ENCODE assay signal across 27 cellular contexts in the genomic region with DNA sequence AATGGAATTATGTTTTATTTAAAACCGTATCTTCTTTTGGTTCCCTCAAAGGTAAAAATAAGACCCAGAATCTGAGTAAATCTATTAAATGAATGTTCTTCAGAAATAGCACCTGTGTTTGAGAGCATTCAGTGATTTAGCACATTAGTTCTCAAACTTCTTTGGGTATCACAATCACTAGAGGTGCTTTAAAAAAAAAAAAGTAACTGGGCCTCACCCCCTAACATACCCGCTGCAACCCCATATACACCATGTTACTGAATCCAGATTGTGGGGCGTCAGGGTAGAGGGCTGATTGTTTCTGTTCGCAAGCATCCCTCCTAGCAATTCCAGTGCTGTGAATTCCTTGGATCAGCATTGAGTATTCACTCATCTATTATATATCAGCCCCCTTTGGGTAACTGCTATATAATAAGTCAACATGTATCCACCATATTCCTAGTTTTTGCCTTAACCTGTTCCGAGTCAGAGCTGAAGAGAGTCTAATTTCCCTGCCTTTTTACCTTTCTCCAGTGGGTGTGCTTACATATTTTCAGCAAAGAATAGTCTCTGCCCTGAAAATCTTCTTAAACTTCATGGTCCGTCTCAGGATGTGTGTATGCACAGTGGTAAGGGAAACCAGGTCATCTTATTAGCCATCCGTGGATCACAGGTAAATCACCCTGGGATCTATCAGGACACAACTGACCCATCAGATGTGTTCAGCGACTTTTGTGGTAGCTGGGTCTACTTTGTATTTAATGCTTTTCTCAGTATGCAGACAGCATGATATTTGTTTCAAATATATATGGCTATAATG. TPM values are rescaled to one million over a fixed set of nuclear protein-coding genes. Genes with fewer than 3 reads are reported as not detected.
"Had no signal": no experiment of that assay in that cellular context is flagged by ENCODE, and none has a peak within 500 bp of the region (broad histone marks: within the 10 kb centered on the region; RNA-seq: fewer than 3 reads in every experiment).

No MANE protein-coding gene starts in this region.

- DNase-seq: activated B cell treated with CpG ODN at 0.5 μM for 24 hours; activated CD4-positive, alpha-beta memory T cell treated with anti-CD3 and anti-CD28 coated beads for 36 hours; activated CD4-positive, alpha-beta T cell treated with anti-CD3 and anti-CD28 coated beads for 4 hours; activated CD4-positive, alpha-beta T cell treated with anti-CD3 and anti-CD28 coated beads, Interleukin-2, amount 50 U/mL, for 1 hour; activated CD4-positive, CD25-positive, alpha-beta regulatory T cell treated with anti-CD3 and anti-CD28 coated beads, Interleukin-2, amount 50 U/mL, for 72 hours; activated CD8-positive, alpha-beta memory T cell treated with anti-CD3 and anti-CD28 coated beads, Interleukin-2, amount 50 U/mL, for 4 hours; activated gamma-delta T cell treated with Interleukin-2 at 50 U/mL for 16 hours; activated naive CD4-positive, alpha-beta T cell treated with anti-CD3 and anti-CD28 coated beads for 36 hours; activated naive CD8-positive, alpha-beta T cell treated with anti-CD3 and anti-CD28 coated beads, Interleukin-2, amount 50 U/mL, for 24 hours; activated T-cell treated with anti-CD3 and anti-CD28 coated beads for 4 hours; activated T-cell treated with anti-CD3 and anti-CD28 coated beads, Interleukin-2, amount 50 U/mL, for 4 hours; anterior cingulate cortex; caudate nucleus; Karpas-422; KBM-7; MG63; NCI-H1048; NCI-H1436 treated with DMSO at 0.1 percent for 48 hours; NCI-H1694 treated with DMSO at 0.1 percent for 48 hours; NCI-H2029; NCI-H345; NCI-H524 treated with DMSO at 0.1 percent for 48 hours; SHP77; SJCRH30 had no signal

- H3K9me3 ChIP-seq: MG63, SJCRH30 had no signal

- ATAC-seq: activated naive CD8-positive, alpha-beta T cell treated with anti-CD3 and anti-CD28 coated beads, Interleukin-2, amount 50 U/mL, for 24 hours; activated T-cell treated with anti-CD3 and anti-CD28 coated beads, Interleukin-2, amount 50 U/mL, for 4 hours had no signal

- H3K27ac ChIP-seq: SJCRH30, SK-N-MC had no signal

- H3K27me3 ChIP-seq: MG63, SJCRH30 had no signal

- H3K4me3 ChIP-seq: MG63, SJCRH30, SK-N-MC had no signal

RNA-seq across cellular contexts. Expression of gene CALML5, which starts 40.2 kb away (rescaled TPM):
- total RNA-seq: activated B cell treated with CpG ODN at 0.5 μM for 24 hours; activated CD4-positive, alpha-beta memory T cell treated with anti-CD3 and anti-CD28 coated beads for 36 hours; activated naive CD4-positive, alpha-beta T cell treated with anti-CD3 and anti-CD28 coated beads for 36 hours; activated T-cell treated with anti-CD3 and anti-CD28 coated beads, Interleukin-2, amount 50 U/mL, for 4 hours; activated T-helper 1 cell treated with anti-CD3 and anti-CD28 coated beads, Interleukin-12 subunit alpha, Interleukin-12 subunit beta, Interleukin-2, Interleukin-4 antibody, amounts not matched to agents 30 ng/mL and 10 ng/mL and 1 ng/mL, durations not matched to agents 14 hours and 24 hours and 36 hours; NCI-H460; SJCRH30 had no signal

RNA-seq across cellular contexts. Expression of gene TUBAL3, which starts 54.5 kb away (rescaled TPM):
- total RNA-seq: activated B cell treated with CpG ODN at 0.5 μM for 24 hours; activated CD4-positive, alpha-beta memory T cell treated with anti-CD3 and anti-CD28 coated beads for 36 hours; activated naive CD4-positive, alpha-beta T cell treated with anti-CD3 and anti-CD28 coated beads for 36 hours; activated T-cell treated with anti-CD3 and anti-CD28 coated beads, Interleukin-2, amount 50 U/mL, for 4 hours; activated T-helper 1 cell treated with anti-CD3 and anti-CD28 coated beads, Interleukin-12 subunit alpha, Interleukin-12 subunit beta, Interleukin-2, Interleukin-4 antibody, amounts not matched to agents 30 ng/mL and 10 ng/mL and 1 ng/mL, durations not matched to agents 14 hours and 24 hours and 36 hours; SJCRH30 had no signal
